ENCODE assay signal across 8 cellular contexts in genomic region chr1:184754479-184755225, GRCh38. TPM values are rescaled to one million over a fixed set of nuclear protein-coding genes. Genes with fewer than 3 reads are reported as not detected.
A peak's percentile ranks its signal among the peaks of the same experiment; 100 is the strongest.
DNase-seq lines count a peak whose midpoint lies in the region; ATAC-seq, FAIRE-seq and TF ChIP-seq lines count a peak whose summit lies in the region.

EDEM3 (minus strand) TSS chr1:184754858; CDS start chr1:184754646, 212 bp downstream.

- H3K36me3 Mint-ChIP-seq in endothelial cell (ENCODE audit: low read depth, unreplicated experiment) (no peaks in the 10 kb centered on the region), mesothelial cell of epicardium (no peaks in the 10 kb centered on the region)

- no peaks in the 10 kb centered on the region for H3K36me3 ChIP-seq in OCI-LY7 (ENCODE audit: insufficient read depth, low read length)

- no peak for TF ChIP-seq CTCF in D721Med (IDR thresholded peaks at IDR 0.05; ENCODE audit: insufficient read depth, missing control alignments)
- no peak for TF ChIP-seq CTCF in OCI-LY7 (conservative IDR thresholded peaks at IDR 0.05; ENCODE audit: low read length)
- no peak for TF ChIP-seq CTCF in endothelial cell (IDR thresholded peaks at IDR 0.05; ENCODE audit: unreplicated experiment)
- no peak for TF ChIP-seq CTCF in mesothelial cell of epicardium (IDR thresholded peaks at IDR 0.05; ENCODE audit: unreplicated experiment)

- H3K9me3 ChIP-seq in OCI-LY7 (ENCODE audit: low read length): no peaks in the 10 kb centered on the region

- CTCF ChIA-PET in OCI-LY7 (lab: Charles Lee; ENCODE audit: unreplicated experiment): no interaction called here

- H3K4me1 ChIP-seq in OCI-LY7 (ENCODE audit: insufficient read depth, low read length, poor library complexity, severe bottlenecking): peaks cover 23% of the 10 kb centered on the region

- H4K20me1 ChIP-seq in OCI-LY7 (ENCODE audit: insufficient read depth, low read length): no peaks in the 10 kb centered on the region

- ATAC-seq in GM21526 (IDR thresholded peaks at IDR 0.05; ENCODE audit: low FRiP score, unreplicated experiment): peak; percentile 94

- H3K9me3 Mint-ChIP-seq in endothelial cell (ENCODE audit: unreplicated experiment) (no peaks in the 10 kb centered on the region), mesothelial cell of epicardium (no peaks in the 10 kb centered on the region)

- peak within 1 kb of the TSS; percentile 91 for H3K4me2 ChIP-seq in OCI-LY7 (ENCODE audit: low read length)

- H3K4me3 Mint-ChIP-seq in endothelial cell (ENCODE audit: unreplicated experiment) (peak within 1 kb of the TSS; percentile 96), mesothelial cell of epicardium (peak within 1 kb of the TSS; percentile 83)

- FAIRE-seq in D721Med (lab: Jason Lieb, UNC): peak; percentile 77

- H3K27me3 Mint-ChIP-seq in endothelial cell (ENCODE audit: unreplicated experiment) (no peaks in the 10 kb centered on the region), mesothelial cell of epicardium (ENCODE audit: low read depth) (peaks cover 8% of the 10 kb centered on the region)

- intact Hi-C loops in OCI-LY7 (cut with micrococcal nuclease; ENCODE audit: unreplicated experiment): loop anchor here (5.0 kb wide), 3 partner anchors 293 to 563 kb away; partner anchors contain the start of genes IVNS1ABP, RNF2, SWT1 and TRMT1L

- H3K27ac ChIP-seq in OCI-LY7 (ENCODE audit: low read depth, low read length, poor library complexity, severe bottlenecking): peak within 1 kb of the TSS; percentile 43

- H3K9me2 ChIP-seq in OCI-LY7 (ENCODE audit: insufficient read depth, low read length): no peaks in the 10 kb centered on the region

- H3K27ac Mint-ChIP-seq in endothelial cell (ENCODE audit: unreplicated experiment) (peak within 1 kb of the TSS; percentile 88), mesothelial cell of epicardium (peak within 1 kb of the TSS; percentile 84)

- BruUV-seq in OCI-LY7 (replicated peaks; lab: Mats Ljungman, UMichigan): no TSS peak

- DNase-seq in D721Med (ENCODE audit: insufficient read length, low spot score) (peak; percentile 84), HuH-7.5 (ENCODE audit: low spot score) (peak; percentile 82), OCI-LY7 (ENCODE audit: low spot score) (peak; percentile 98), activated T-cell treated with anti-CD3 and anti-CD28 coated beads for 1 hour (ENCODE audit: low read depth) (peak; percentile 93), endothelial cell (ENCODE audit: low spot score) (peak; percentile 94), mesothelial cell of epicardium (ENCODE audit: low spot score in 2 of 2, unreplicated experiment in 2 of 2) (peak; percentile 92)
- peak; percentile 97 to 98 for DNase-seq in stimulated activated CD8-positive, alpha-beta memory T cell treated with anti-CD3 and anti-CD28 coated beads, Interleukin-15, amount 100 ng/mL, for 48 hours (ENCODE audit: low read depth in 2 of 2)

- H2AFZ ChIP-seq in OCI-LY7 (ENCODE audit: low read length): peak within 1 kb of the TSS; percentile 100

- POLR2A ChIA-PET in OCI-LY7 (lab: Charles Lee): interaction anchor here (1.0 to 4.2 kb wide), 4 partner anchors 19 to 403 kb away, joined by 3 to 17 read pairs (median 4); partner anchors contain the start of gene SWT1

- H3K79me2 ChIP-seq in OCI-LY7 (ENCODE audit: insufficient read depth, low read depth, low read length): peaks cover 17% of the 10 kb centered on the region; the same call in 1 of the 2 replicates

- H3K4me1 Mint-ChIP-seq in endothelial cell (ENCODE audit: unreplicated experiment) (peaks cover 14% of the 10 kb centered on the region), mesothelial cell of epicardium (peaks cover 27% of the 10 kb centered on the region)

- H3K4me3 ChIP-seq in OCI-LY7 (ENCODE audit: low read depth, low read length, poor library complexity, severe bottlenecking): peak within 1 kb of the TSS; percentile 81

RNA-seq across cellular contexts. Expression of gene EDEM3, which starts in this region (rescaled TPM):
- 15.7 and 19.5 TPM in 2 replicates for total RNA-seq in OCI-LY7 (2014; rRNA removed; shearing (Covaris generic))
- 27.4 and 27.7 TPM in 2 replicates for total RNA-seq in OCI-LY7 (2022)
- 24.2 TPM for total RNA-seq in endothelial cell (ENCODE audit: unreplicated experiment)
- 25.4 to 32.4 TPM (median 26.7 TPM) in 3 replicates for total RNA-seq in mesothelial cell of epicardium

Comparison
In these comparisons a context has a peak if more than half of its experiments do, and no peak if none do; other contexts are left out.
1. Peak in every context shown above with its lines: DNase-seq, ATAC-seq, H3K4me3 ChIP-seq and H3K27ac ChIP-seq.